25 cellular contexts compared by ENCODE assay signal in genomic region chr6:52985228-52985627, GRCh38. TPM values are rescaled to one million over a fixed set of nuclear protein-coding genes. Genes with fewer than 3 reads are reported as not detected.
DNase-seq lines count a peak whose midpoint lies in the region; ATAC-seq and TF ChIP-seq lines count a peak whose summit lies in the region.
"Had no signal": no experiment of that assay in that cellular context is flagged by ENCODE, and none has a peak within 500 bp of the region (broad histone marks: within the 10 kb centered on the region; RNA-seq: fewer than 3 reads in every experiment).

No MANE protein-coding gene starts in this region.

- no peaks in the 10 kb centered on the region for H3K36me3 ChIP-seq in CD4-positive, alpha-beta memory T cell (ENCODE audit: insufficient read depth, low read length)
- H3K36me3 ChIP-seq in breast epithelium, result no peaks in the 10 kb centered on the region

- H3K27me3 Mint-ChIP-seq in CD4-positive, alpha-beta memory T cell, result peaks cover 6 to 21% of the 10 kb centered on the region in 2 donors
- peaks cover 24% of the 10 kb centered on the region for H3K27me3 Mint-ChIP-seq in activated T-helper 17 cell treated with anti-CD3 and anti-CD28 coated beads, Interleukin-2, amount 50 U/mL, for 72 hours
- H3K27me3 Mint-ChIP-seq in naive thymus-derived CD8-positive, alpha-beta T cell, result peaks cover 10 to 60% (median 27%) of the 10 kb centered on the region in 5 donors

- H3K27ac ChIP-seq in CD4-positive, alpha-beta memory T cell (ENCODE audit: low read depth, low read length), result no peak overlapping the region
- H3K27ac ChIP-seq in breast epithelium, result no peak overlapping the region
- H3K27ac ChIP-seq: brain microvascular endothelial cell, gastroesophageal sphincter, Peyer's patch had no signal

- H3K27ac Mint-ChIP-seq in CD4-positive, alpha-beta memory T cell, result no peak overlapping the region
- H3K27ac Mint-ChIP-seq in activated T-helper 17 cell treated with anti-CD3 and anti-CD28 coated beads, Interleukin-2, amount 50 U/mL, for 72 hours, result peak overlapping the region; percentile 66
- H3K27ac Mint-ChIP-seq in naive thymus-derived CD8-positive, alpha-beta T cell, result no peak overlapping the region
- H3K27ac Mint-ChIP-seq: nephron progenitor cell had no signal

- H3K4me3 ChIP-seq in CD4-positive, alpha-beta memory T cell (ENCODE audit: low read length in 2 of 2), result no peak overlapping the region
- H3K4me3 ChIP-seq in breast epithelium, result no peak overlapping the region
- H3K4me3 ChIP-seq: gastroesophageal sphincter, lung, Peyer's patch had no signal

- no peaks in the 10 kb centered on the region for H3K27me3 ChIP-seq in CD4-positive, alpha-beta memory T cell (ENCODE audit: insufficient read depth, low read length)
- no peaks in the 10 kb centered on the region for H3K27me3 ChIP-seq in breast epithelium
- H3K27me3 ChIP-seq: brain microvascular endothelial cell, gastroesophageal sphincter, Peyer's patch had no signal

- H3K9me3 ChIP-seq in CD4-positive, alpha-beta memory T cell (ENCODE audit: control insufficient read depth in 1 of 2, low read length in 2 of 2), result no peaks in the 10 kb centered on the region
- no peaks in the 10 kb centered on the region for H3K9me3 ChIP-seq in breast epithelium
- H3K9me3 ChIP-seq: gastroesophageal sphincter, Peyer's patch had no signal

- peak overlapping the region in 5 of 8 donors; percentile 8 to 83 (median 79) for H3K4me3 Mint-ChIP-seq in CD4-positive, alpha-beta memory T cell
- H3K4me3 Mint-ChIP-seq in activated T-helper 17 cell treated with anti-CD3 and anti-CD28 coated beads, Interleukin-2, amount 50 U/mL, for 72 hours, result peak overlapping the region; percentile 65
- peak overlapping the region in 6 of 10 donors; percentile 69 to 81 (median 76) for H3K4me3 Mint-ChIP-seq in naive thymus-derived CD8-positive, alpha-beta T cell
- H3K4me3 Mint-ChIP-seq: nephron progenitor cell had no signal

- POLR2A ChIA-PET in CD4-positive, alpha-beta memory T cell (lab: Charles Lee; ENCODE audit: partially characterized antibody), result interaction anchor here (1.0 to 2.2 kb wide), 2 partner anchors 10 to 80 kb away, joined by 3 to 14 read pairs; partner anchors contain the start of genes FBXO9 and GSTA4
- POLR2A ChIA-PET in naive thymus-derived CD8-positive, alpha-beta T cell (lab: Charles Lee), result interaction anchor here (3.0 kb wide), 1 partner anchor 10 kb away, joined by 21 read pairs; the partner anchor contains the start of gene GSTA4

- H3K4me1 ChIP-seq in CD4-positive, alpha-beta memory T cell (ENCODE audit: insufficient read depth, low read length), result peaks cover 31% of the 10 kb centered on the region
- H3K4me1 ChIP-seq in breast epithelium, result no peaks in the 10 kb centered on the region
- H3K4me1 ChIP-seq: gastroesophageal sphincter had no signal

- CTCF ChIA-PET in CD4-positive, alpha-beta memory T cell (lab: Charles Lee; ENCODE audit: partially characterized antibody), result interaction anchor here (0.7 to 7.8 kb wide), 2 partner anchors 10 to 501 kb away, joined by 4 to 49 read pairs; partner anchors contain the start of gene GSTA4

- H3K9me3 Mint-ChIP-seq in CD4-positive, alpha-beta memory T cell, result peaks cover 0 to 3% (median 0%) of the 10 kb centered on the region in 8 donors
- no peaks in the 10 kb centered on the region for H3K9me3 Mint-ChIP-seq in activated T-helper 17 cell treated with anti-CD3 and anti-CD28 coated beads, Interleukin-2, amount 50 U/mL, for 72 hours
- H3K9me3 Mint-ChIP-seq in naive thymus-derived CD8-positive, alpha-beta T cell, result no peaks in the 10 kb centered on the region
- H3K9me3 Mint-ChIP-seq: activated CD4-positive, alpha-beta T cell treated with anti-CD3 and anti-CD28 coated beads, Interleukin-2, amount 10 ng/mL, durations not matched to agents 7 days and 5 days; CD4-positive, CD25-positive, alpha-beta regulatory T cell; nephron progenitor cell had no signal

- peak; percentile 26 for DNase-seq in activated CD4-positive, alpha-beta T cell treated with anti-CD3 and anti-CD28 coated beads for 48 hours
- no peak for DNase-seq in activated CD4-positive, alpha-beta T cell treated with anti-CD3 and anti-CD28 coated beads for 4 hours
- DNase-seq in CD4-positive, alpha-beta memory T cell, result no peak
- no peak for DNase-seq in naive thymus-derived CD8-positive, alpha-beta T cell
- DNase-seq in activated CD4-positive, CD25-positive, alpha-beta regulatory T cell (lab: John Stamatoyannopoulos, UW), result no peak
- DNase-seq in breast epithelium (ENCODE audit: low spot score in 2 of 2), result no peak
- DNase-seq: activated CD4-positive, alpha-beta T cell treated with anti-CD3 and anti-CD28 coated beads, Interleukin-2, amount 10 ng/mL, durations not matched to agents 7 days and 5 days; activated CD8-positive, alpha-beta memory T cell treated with anti-CD3 and anti-CD28 coated beads, Interleukin-2, amount 50 U/mL, for 4 hours; activated effector memory CD4-positive, alpha-beta T cell treated with anti-CD3 and anti-CD28 coated beads, Interleukin-2, amount 50 U/mL, for 16 hours; amygdala; brain microvascular endothelial cell; CD4-positive, CD25-positive, alpha-beta regulatory T cell; IMR-90; NCI-H1092 treated with DMSO at 0.1 percent for 48 hours; NCI-H187; NCI-H2171; NCI-H82; nephron progenitor cell; Peyer's patch; SHP77; stimulated activated CD4-positive, alpha-beta T cell treated with anti-CD3 and anti-CD28 coated beads, Interleukin-4, amount 100 ng/mL, for 1 hour had no signal

- no peak for ATAC-seq in activated T-helper 17 cell treated with anti-CD3 and anti-CD28 coated beads, Interleukin-2, amount 50 U/mL, for 72 hours (replicated peaks)
- ATAC-seq in naive thymus-derived CD8-positive, alpha-beta T cell, result no peak
- ATAC-seq in HG03039 (IDR thresholded peaks at IDR 0.05; ENCODE audit: unreplicated experiment), result no peak
- ATAC-seq: gastroesophageal sphincter had no signal

- H3K36me3 Mint-ChIP-seq in CD4-positive, alpha-beta memory T cell, result no peaks in the 10 kb centered on the region
- H3K36me3 Mint-ChIP-seq in activated T-helper 17 cell treated with anti-CD3 and anti-CD28 coated beads, Interleukin-2, amount 50 U/mL, for 72 hours (ENCODE audit: low read depth), result peaks cover 12% of the 10 kb centered on the region
- H3K36me3 Mint-ChIP-seq in naive thymus-derived CD8-positive, alpha-beta T cell, result peaks cover 0 to 2% (median 0%) of the 10 kb centered on the region in 3 donors
- H3K36me3 Mint-ChIP-seq: CD4-positive, CD25-positive, alpha-beta regulatory T cell had no signal

- H3K4me1 Mint-ChIP-seq in CD4-positive, alpha-beta memory T cell, result peaks cover 31 to 40% (median 34%) of the 10 kb centered on the region in 4 donors
- H3K4me1 Mint-ChIP-seq in activated T-helper 17 cell treated with anti-CD3 and anti-CD28 coated beads, Interleukin-2, amount 50 U/mL, for 72 hours, result peaks cover 43% of the 10 kb centered on the region
- peaks cover 32 to 41% (median 40%) of the 10 kb centered on the region in 4 donors for H3K4me1 Mint-ChIP-seq in naive thymus-derived CD8-positive, alpha-beta T cell

- intact Hi-C loops in CD4-positive, alpha-beta memory T cell (cut with micrococcal nuclease), result loop anchor here (2.0 kb wide), 1 partner anchor 102 kb away; no protein-coding TSS in a partner anchor
- intact Hi-C loops in breast epithelium (cut with DNase I; ENCODE audit: low total_unique reads), result no loop called here

- no peak for TF ChIP-seq POLR2A in breast epithelium (IDR thresholded peaks at IDR 0.05)

- TF ChIP-seq CTCF in breast epithelium (IDR thresholded peaks at IDR 0.05), result no peak

RNA-seq across cellular contexts. Expression of gene GSTA4, which starts 9.9 kb away (rescaled TPM):
- not detected for total RNA-seq in CD4-positive, alpha-beta memory T cell
- polyA plus RNA-seq in CD4-positive, alpha-beta memory T cell, result 1 to 10 TPM in 1 of 2 donors, under 1 TPM in 1; 0.57 to 1.7 TPM
- 1 to 10 TPM in 1 of 2 donors, under 1 TPM in 1; 0.56 to 5.2 TPM for total RNA-seq in activated T-helper 17 cell treated with anti-CD3 and anti-CD28 coated beads, Interleukin-2, amount 50 U/mL, for 72 hours
- total RNA-seq in naive thymus-derived CD8-positive, alpha-beta T cell, result under 1 TPM; 0.39 to 0.69 TPM
- polyA plus RNA-seq in naive thymus-derived CD8-positive, alpha-beta T cell, result 1 to 10 TPM; 1.2 to 3.7 (median 3.4) TPM
- 10 to 100 TPM; 19.3 to 25.9 (median 20.6) TPM for total RNA-seq in breast epithelium
